14 cellular contexts compared by ENCODE assay signal in genomic region chr17:77740481-77740880, GRCh38.
DNase-seq lines count a peak whose midpoint lies in the region; ATAC-seq, FAIRE-seq and TF ChIP-seq lines count a peak whose summit lies in the region.
"Had no signal": no experiment of that assay in that cellular context is flagged by ENCODE, and none has a peak within 500 bp of the region (broad histone marks: within the 10 kb centered on the region; RNA-seq: fewer than 3 reads in every experiment).

No MANE protein-coding gene starts in this region.

- CTCF ChIA-PET in WTC11 (lab: Charles Lee): interaction anchor here (0.7 to 1.4 kb wide), 21 partner anchors 10 to 236 kb away, joined by 3 to 23 read pairs (median 4); no protein-coding TSS in a partner anchor

- intact Hi-C loops in left ventricle myocardium inferior (cut with micrococcal nuclease): no loop called here

- H3K36me3 ChIP-seq in left ventricle myocardium inferior (no peaks in the 10 kb centered on the region), right atrium auricular region (no peaks in the 10 kb centered on the region)
- H3K36me3 ChIP-seq: BLaER1 treated with 17β-estradiol and CSF1 and Interleukin-3, amounts not matched to agents 10 nM and 100 nM had no signal

- peaks cover 22% of the 10 kb centered on the region for H3K4me1 Mint-ChIP-seq in WTC11
- H3K4me1 Mint-ChIP-seq in type B pancreatic cell (ENCODE audit: unreplicated experiment): peaks cover 14% of the 10 kb centered on the region
- H3K4me1 Mint-ChIP-seq: CD4-positive, CD25-positive, alpha-beta regulatory T cell had no signal

- peak; percentile 79 for FAIRE-seq in urothelium cell line (lab: Jason Lieb, UNC)

- no peak for DNase-seq in left ventricle myocardium inferior
- no peak for DNase-seq in right atrium auricular region (ENCODE audit: low spot score)
- peak; percentile 5 for DNase-seq in WTC11 (ENCODE audit: low spot score)
- DNase-seq in mesenteric fat pad (ENCODE audit: low spot score): peak; percentile 20
- no peak for DNase-seq in urothelium cell line (ENCODE audit: low spot score)
- no peak for DNase-seq in type B pancreatic cell (ENCODE audit: extremely low spot score, unreplicated experiment)
- DNase-seq in SW480 (ENCODE audit: low spot score): no peak
- DNase-seq: ACHN, DMS53, GF-D8 had no signal

- H3K4me1 ChIP-seq in left ventricle myocardium inferior: peaks cover 38% of the 10 kb centered on the region
- H3K4me1 ChIP-seq in right atrium auricular region: peaks cover 0 to 41% of the 10 kb centered on the region in 2 donors

- H3K27ac Mint-ChIP-seq in WTC11: no peak overlapping the region
- H3K27ac Mint-ChIP-seq in type B pancreatic cell: no peak overlapping the region
- H3K27ac Mint-ChIP-seq: CD4-positive, CD25-positive, alpha-beta regulatory T cell had no signal

- POLR2A ChIA-PET in WTC11 (lab: Charles Lee): no interaction called here

- H3K36me3 Mint-ChIP-seq in WTC11 (no peaks in the 10 kb centered on the region), type B pancreatic cell (no peaks in the 10 kb centered on the region)
- H3K36me3 Mint-ChIP-seq: CD4-positive, CD25-positive, alpha-beta regulatory T cell had no signal

- TF ChIP-seq CTCF in left ventricle myocardium inferior (IDR thresholded peaks at IDR 0.05; ENCODE audit: borderline replicate concordance) (no peak), right atrium auricular region (IDR thresholded peaks at IDR 0.05) (no peak), WTC11 (IDR thresholded peaks at IDR 0.05) (no peak), type B pancreatic cell (conservative IDR thresholded peaks at IDR 0.05) (no peak)

- H3K27ac ChIP-seq in left ventricle myocardium inferior (replicated peaks) (peak overlapping the region; percentile 92), right atrium auricular region (no peak overlapping the region)
- H3K27ac ChIP-seq: BLaER1 treated with 17β-estradiol and CSF1 and Interleukin-3, amounts not matched to agents 10 nM and 100 nM; HL-60 had no signal

- H3K9me3 ChIP-seq in left ventricle myocardium inferior (replicated peaks): no peaks in the 10 kb centered on the region
- no peaks in the 10 kb centered on the region for H3K9me3 ChIP-seq in right atrium auricular region

- H3K9me3 Mint-ChIP-seq in WTC11 (no peaks in the 10 kb centered on the region), type B pancreatic cell (peaks cover 3% of the 10 kb centered on the region)

- ATAC-seq in WTC11 (no peak), HG03520 (IDR thresholded peaks at IDR 0.05; ENCODE audit: unreplicated experiment) (no peak)

- H3K27me3 Mint-ChIP-seq in WTC11 (ENCODE audit: low read depth) (peaks cover 14% of the 10 kb centered on the region), type B pancreatic cell (peaks cover 32% of the 10 kb centered on the region)

- H3K4me3 ChIP-seq in left ventricle myocardium inferior (no peak overlapping the region), right atrium auricular region (no peak overlapping the region)
- H3K4me3 ChIP-seq: BLaER1 treated with 17β-estradiol and CSF1 and Interleukin-3, amounts not matched to agents 10 nM and 100 nM had no signal

- H3K27me3 ChIP-seq in left ventricle myocardium inferior (ENCODE audit: low read depth) (no peaks in the 10 kb centered on the region), right atrium auricular region (no peaks in the 10 kb centered on the region)
- H3K27me3 ChIP-seq: BLaER1 treated with 17β-estradiol and CSF1 and Interleukin-3, amounts not matched to agents 10 nM and 100 nM had no signal

- H3K4me3 Mint-ChIP-seq in WTC11 (no peak overlapping the region), type B pancreatic cell (no peak overlapping the region)
- H3K4me3 Mint-ChIP-seq: CD4-positive, CD25-positive, alpha-beta regulatory T cell had no signal

TF ChIP-seq in WTC11, 78 proteins besides CTCF, POLR2A, EP300 and RAD21:
- TF ChIP-seq SP1 (CRISPR knock-in tag; conservative IDR thresholded peaks at IDR 0.05) (no peak), ZNF281 (CRISPR knock-in tag; IDR thresholded peaks at IDR 0.05) (no peak), GRHL2 (CRISPR knock-in tag; IDR thresholded peaks at IDR 0.05; ENCODE audit: insufficient replicate concordance, severe bottlenecking) (no peak), GTF2I (CRISPR knock-in tag; conservative IDR thresholded peaks at IDR 0.05) (no peak)
- TF ChIP-seq, protein P1, sequence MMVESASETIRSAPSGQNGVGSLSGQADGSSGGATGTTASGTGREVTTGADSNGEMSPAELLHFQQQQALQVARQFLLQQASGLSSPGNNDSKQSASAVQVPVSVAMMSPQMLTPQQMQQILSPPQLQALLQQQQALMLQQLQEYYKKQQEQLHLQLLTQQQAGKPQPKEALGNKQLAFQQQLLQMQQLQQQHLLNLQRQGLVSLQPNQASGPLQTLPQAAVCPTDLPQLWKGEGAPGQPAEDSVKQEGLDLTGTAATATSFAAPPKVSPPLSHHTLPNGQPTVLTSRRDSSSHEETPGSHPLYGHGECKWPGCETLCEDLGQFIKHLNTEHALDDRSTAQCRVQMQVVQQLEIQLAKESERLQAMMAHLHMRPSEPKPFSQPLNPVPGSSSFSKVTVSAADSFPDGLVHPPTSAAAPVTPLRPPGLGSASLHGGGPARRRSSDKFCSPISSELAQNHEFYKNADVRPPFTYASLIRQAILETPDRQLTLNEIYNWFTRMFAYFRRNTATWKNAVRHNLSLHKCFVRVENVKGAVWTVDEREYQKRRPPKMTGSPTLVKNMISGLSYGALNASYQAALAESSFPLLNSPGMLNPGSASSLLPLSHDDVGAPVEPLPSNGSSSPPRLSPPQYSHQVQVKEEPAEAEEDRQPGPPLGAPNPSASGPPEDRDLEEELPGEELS (CRISPR knock-in tag; IDR thresholded peaks at IDR 0.05): no peak
- TF ChIP-seq, protein P2, sequence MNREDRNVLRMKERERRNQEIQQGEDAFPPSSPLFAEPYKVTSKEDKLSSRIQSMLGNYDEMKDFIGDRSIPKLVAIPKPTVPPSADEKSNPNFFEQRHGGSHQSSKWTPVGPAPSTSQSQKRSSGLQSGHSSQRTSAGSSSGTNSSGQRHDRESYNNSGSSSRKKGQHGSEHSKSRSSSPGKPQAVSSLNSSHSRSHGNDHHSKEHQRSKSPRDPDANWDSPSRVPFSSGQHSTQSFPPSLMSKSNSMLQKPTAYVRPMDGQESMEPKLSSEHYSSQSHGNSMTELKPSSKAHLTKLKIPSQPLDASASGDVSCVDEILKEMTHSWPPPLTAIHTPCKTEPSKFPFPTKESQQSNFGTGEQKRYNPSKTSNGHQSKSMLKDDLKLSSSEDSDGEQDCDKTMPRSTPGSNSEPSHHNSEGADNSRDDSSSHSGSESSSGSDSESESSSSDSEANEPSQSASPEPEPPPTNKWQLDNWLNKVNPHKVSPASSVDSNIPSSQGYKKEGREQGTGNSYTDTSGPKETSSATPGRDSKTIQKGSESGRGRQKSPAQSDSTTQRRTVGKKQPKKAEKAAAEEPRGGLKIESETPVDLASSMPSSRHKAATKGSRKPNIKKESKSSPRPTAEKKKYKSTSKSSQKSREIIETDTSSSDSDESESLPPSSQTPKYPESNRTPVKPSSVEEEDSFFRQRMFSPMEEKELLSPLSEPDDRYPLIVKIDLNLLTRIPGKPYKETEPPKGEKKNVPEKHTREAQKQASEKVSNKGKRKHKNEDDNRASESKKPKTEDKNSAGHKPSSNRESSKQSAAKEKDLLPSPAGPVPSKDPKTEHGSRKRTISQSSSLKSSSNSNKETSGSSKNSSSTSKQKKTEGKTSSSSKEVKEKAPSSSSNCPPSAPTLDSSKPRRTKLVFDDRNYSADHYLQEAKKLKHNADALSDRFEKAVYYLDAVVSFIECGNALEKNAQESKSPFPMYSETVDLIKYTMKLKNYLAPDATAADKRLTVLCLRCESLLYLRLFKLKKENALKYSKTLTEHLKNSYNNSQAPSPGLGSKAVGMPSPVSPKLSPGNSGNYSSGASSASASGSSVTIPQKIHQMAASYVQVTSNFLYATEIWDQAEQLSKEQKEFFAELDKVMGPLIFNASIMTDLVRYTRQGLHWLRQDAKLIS (CRISPR knock-in tag; IDR thresholded peaks at IDR 0.05; ENCODE audit: borderline replicate concordance): no peak

Comparison
In these comparisons a context has a peak if more than half of its experiments do, and no peak if none do; other contexts are left out.
1. DNase-seq: peak in WTC11 (single experiment) and mesenteric fat pad (single experiment); none in left ventricle myocardium inferior (single experiment), right atrium auricular region (single experiment), urothelium cell line (single experiment), type B pancreatic cell (single experiment) and SW480 (single experiment).